In the genomic region with DNA sequence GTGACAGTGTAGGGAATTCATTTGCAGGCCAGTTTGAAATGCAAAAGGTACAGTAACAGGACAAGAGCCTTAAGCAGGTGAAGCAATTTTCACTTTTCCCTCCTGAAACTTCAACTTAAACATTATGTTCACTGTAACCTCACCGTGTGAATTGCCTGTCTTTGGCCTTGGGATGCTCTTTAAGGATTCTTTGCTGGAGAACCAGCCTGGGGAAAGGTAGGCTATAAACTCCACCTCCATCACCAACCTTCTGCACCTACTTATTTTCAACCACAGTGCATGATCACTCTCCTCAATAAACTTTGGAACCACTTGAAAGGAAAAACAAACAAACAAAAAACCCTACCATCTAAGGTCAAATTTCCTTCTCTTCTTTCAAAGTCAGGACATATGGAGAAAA, we compare ENCODE assay signal across 21 cellular contexts.
DNase-seq lines count a peak whose midpoint lies in the region; ATAC-seq and TF ChIP-seq lines count a peak whose summit lies in the region.
"Had no signal": no experiment of that assay in that cellular context is flagged by ENCODE, and none has a peak within 500 bp of the region (broad histone marks: within the 10 kb centered on the region; RNA-seq: fewer than 3 reads in every experiment).

No MANE protein-coding gene starts in this region.

- POLR2A ChIA-PET in PC-9 (lab: Charles Lee; ENCODE audit: unreplicated experiment): interaction anchor here (0.7 kb wide), 1 partner anchor 169 kb away, joined by 6 read pairs; no protein-coding TSS in a partner anchor

- H3K9me2 ChIP-seq in GM23248 (ENCODE audit: insufficient read depth): no peaks in the 10 kb centered on the region
- 0 out of 2 replicates have a peak, but pooled peaks cover 2% of the 10 kb centered on the region for H3K9me2 ChIP-seq in PC-9 (ENCODE audit: insufficient read depth)

- H2AFZ ChIP-seq in GM23248: peak overlapping the region; percentile 29; the same call in 1 of the 2 replicates
- no peak overlapping the region; the same call in 1 of the 2 replicates for H2AFZ ChIP-seq in PC-9
- H2AFZ ChIP-seq in osteoblast (ENCODE audit: low read length): peak overlapping the region; percentile 70

- H4K20me1 ChIP-seq in GM23248 (ENCODE audit: insufficient read depth) (no peaks in the 10 kb centered on the region), PC-9 (ENCODE audit: insufficient read depth) (no peaks in the 10 kb centered on the region), osteoblast (ENCODE audit: insufficient read depth, low read length) (no peaks in the 10 kb centered on the region)
- H4K20me1 ChIP-seq: BLaER1 had no signal

- ATAC-seq in left ventricle myocardium superior: no peak

- H3K27me3 ChIP-seq in GM23248 (replicated peaks; ENCODE audit: insufficient read depth) (no peaks in the 10 kb centered on the region), PC-9 (ENCODE audit: insufficient read depth, low read depth) (no peaks in the 10 kb centered on the region), osteoblast (ENCODE audit: insufficient read depth, low read length) (no peaks in the 10 kb centered on the region), dorsolateral prefrontal cortex (peaks cover 0 to 13% (median 0%) of the 10 kb centered on the region in 45 donors)
- H3K27me3 ChIP-seq: BLaER1, tibial artery had no signal

- H3K79me2 ChIP-seq in GM23248 (ENCODE audit: insufficient read depth) (no peaks in the 10 kb centered on the region), PC-9 (ENCODE audit: low read depth) (no peaks in the 10 kb centered on the region), osteoblast (ENCODE audit: insufficient read depth, low read length) (no peaks in the 10 kb centered on the region)

- H3K9ac ChIP-seq in GM23248: no peak overlapping the region
- H3K9ac ChIP-seq: BLaER1, KMS-11 had no signal

- H3K9me3 ChIP-seq in GM23248 (ENCODE audit: low read depth): no peaks in the 10 kb centered on the region
- peaks cover 23% of the 10 kb centered on the region for H3K9me3 ChIP-seq in PC-9 (ENCODE audit: insufficient read depth, low read depth)
- no peaks in the 10 kb centered on the region for H3K9me3 ChIP-seq in osteoblast (ENCODE audit: low read depth, low read length)
- H3K9me3 ChIP-seq: BLaER1, HAP-1, tibial artery had no signal

- peaks cover 16% of the 10 kb centered on the region; the same call in 1 of the 2 replicates for H3F3A ChIP-seq in GM23248 (ENCODE audit: insufficient read depth)
- H3F3A ChIP-seq in PC-9 (ENCODE audit: insufficient read depth, low read depth): peaks cover 20% of the 10 kb centered on the region

- CTCF ChIA-PET in PC-9 (lab: Charles Lee): no interaction called here

- in situ Hi-C loops in GM23248 (cut with MboI): no loop called here

- no peak for DNase-seq in GM23248
- DNase-seq in PC-9: no peak
- DNase-seq in epithelial cell of prostate (ENCODE audit: low read depth, low spot score): no peak
- DNase-seq in osteoblast (ENCODE audit: insufficient read length, low spot score, missing footprints): no peak
- no peak for DNase-seq in dorsolateral prefrontal cortex
- no peak for DNase-seq in activated naive CD4-positive, alpha-beta T cell treated with Interleukin-2 at 50 U/mL for 16 hours
- DNase-seq in left ventricle myocardium superior: no peak
- DNase-seq: activated CD4-positive, alpha-beta T cell treated with anti-CD3 and anti-CD28 coated beads, Interleukin-2, amount 10 ng/mL, durations not matched to agents 24 days and 14 days; activated T-cell treated with anti-CD3 and anti-CD28 coated beads, Interleukin-2, amount 50 U/mL, for 24 hours; naive B cell; NCI-H1436; NCI-H2081 treated with DMSO at 0.1 percent for 48 hours; NCI-H774; RPMI8226; WERI-Rb-1 had no signal

- H3K4me3 ChIP-seq in GM23248 (no peak overlapping the region), PC-9 (no peak overlapping the region; the same call in 1 of the 2 replicates), osteoblast (ENCODE audit: insufficient read depth, low read length) (peak overlapping the region; percentile 5), dorsolateral prefrontal cortex (no peak overlapping the region)
- H3K4me3 ChIP-seq: BLaER1, HAP-1, SK-N-MC, skin epidermis, tibial artery had no signal

- WGBS in GM23248 (ENCODE audit: low coverage in 1 of 2, low lambda C conversion rate in 2 of 2, missing lambda C conversion rate in 2 of 2), 2 experiments: 97 to 100% methylated on average over 1 of the region's 1 CpG

- peaks cover 18% of the 10 kb centered on the region for H3K4me1 ChIP-seq in GM23248 (ENCODE audit: insufficient read depth)
- H3K4me1 ChIP-seq in PC-9 (replicated peaks; ENCODE audit: insufficient read depth): peaks cover 40% of the 10 kb centered on the region
- peaks cover 18% of the 10 kb centered on the region for H3K4me1 ChIP-seq in osteoblast (ENCODE audit: insufficient read depth, low read length)
- H3K4me1 ChIP-seq: HAP-1 had no signal

- BruUV-seq in PC-9 (replicated peaks; lab: Mats Ljungman, UMichigan): TSS peak; percentile 93

- TF ChIP-seq CTCF in PC-9 (conservative IDR thresholded peaks at IDR 0.05) (no peak), osteoblast (IDR thresholded peaks at IDR 0.05; ENCODE audit: extremely low read depth, low read depth, low read length) (no peak), dorsolateral prefrontal cortex (IDR thresholded peaks at IDR 0.05 in 54 of 56, conservative IDR thresholded peaks at IDR 0.05 in 2 of 56; ENCODE audit: low read depth in 1 of 56, partially characterized antibody in 56 of 56) (no peak)

- intact Hi-C loops in PC-9 (cut with micrococcal nuclease; ENCODE audit: unreplicated experiment): loop anchor here (1.0 to 10.0 kb wide), 5 partner anchors 21 to 456 kb away; no protein-coding TSS in a partner anchor
- intact Hi-C loops in dorsolateral prefrontal cortex (cut with DNase I): no loop called here
- intact Hi-C loops in left ventricle myocardium superior (cut with micrococcal nuclease): no loop called here

- peak overlapping the region; percentile 45 for H3K27ac ChIP-seq in GM23248
- peak overlapping the region; percentile 66 for H3K27ac ChIP-seq in PC-9
- peak overlapping the region; percentile 70 for H3K27ac ChIP-seq in epithelial cell of prostate
- H3K27ac ChIP-seq in osteoblast (ENCODE audit: low read depth, low read length): peak overlapping the region; percentile 87
- H3K27ac ChIP-seq in dorsolateral prefrontal cortex: no peak overlapping the region
- H3K27ac ChIP-seq: BLaER1, KMS-11, SK-N-MC, tibial artery, WERI-Rb-1 had no signal

- peak overlapping the region; percentile 40 for H3K4me2 ChIP-seq in GM23248 (ENCODE audit: unreplicated experiment)
- H3K4me2 ChIP-seq in PC-9: peak overlapping the region; percentile 52
- peak overlapping the region; percentile 57 for H3K4me2 ChIP-seq in osteoblast (ENCODE audit: insufficient read depth, low read length)
- H3K4me2 ChIP-seq: BLaER1, KMS-11 had no signal

- H3K36me3 ChIP-seq in GM23248 (ENCODE audit: low read depth) (no peaks in the 10 kb centered on the region), PC-9 (ENCODE audit: low read depth) (0 out of 2 replicates have a peak, but pooled peaks cover 3% of the 10 kb centered on the region), osteoblast (ENCODE audit: insufficient read depth, low read length) (no peaks in the 10 kb centered on the region)
- H3K36me3 ChIP-seq: BLaER1, HAP-1, tibial artery, WERI-Rb-1 had no signal

Comparison
In these comparisons a context has a peak if more than half of its experiments do, and no peak if none do; other contexts are left out.
1. H3K27ac ChIP-seq: peak in GM23248 (single experiment), PC-9 (single experiment), epithelial cell of prostate (single experiment) and osteoblast (single experiment); none in dorsolateral prefrontal cortex (0 of 59).
2. Peak in every context shown above with its lines, with median percentiles within 50 percentile points of each other: H3K4me2 ChIP-seq.